ENCODE assay signal across 25 cellular contexts in genomic region chr11:131471976-131472375, GRCh38.
DNase-seq lines count a peak whose midpoint lies in the region; ATAC-seq and TF ChIP-seq lines count a peak whose summit lies in the region.
"Had no signal": no experiment of that assay in that cellular context is flagged by ENCODE, and none has a peak within 500 bp of the region (broad histone marks: within the 10 kb centered on the region; RNA-seq: fewer than 3 reads in every experiment).

No MANE protein-coding gene starts in this region.

- TF ChIP-seq POLR2A in sigmoid colon (IDR thresholded peaks at IDR 0.05), result no peak

- peaks cover 11% of the 10 kb centered on the region for H3K4me1 ChIP-seq in HUES48 (ENCODE audit: control insufficient read depth, insufficient read depth, low read length)
- H3K4me1 ChIP-seq in mesendoderm (ENCODE audit: control insufficient read depth, low read depth, low read length), result peaks cover 20% of the 10 kb centered on the region
- H3K4me1 ChIP-seq in sigmoid colon, result no peaks in the 10 kb centered on the region
- H3K4me1 ChIP-seq: HAP-1 had no signal

- H3K27me3 ChIP-seq in HUES48 (ENCODE audit: control insufficient read depth, insufficient read depth, low read length) (no peaks in the 10 kb centered on the region), mesendoderm (ENCODE audit: insufficient read depth, low read length, poor library complexity) (no peaks in the 10 kb centered on the region), sigmoid colon (no peaks in the 10 kb centered on the region)

- H3K36me3 Mint-ChIP-seq in WTC11, result no peaks in the 10 kb centered on the region
- H3K36me3 Mint-ChIP-seq in activated CD8-positive, alpha-beta memory T cell treated with anti-CD3 and anti-CD28 coated beads, Interleukin-2, amount 10 ng/mL, durations not matched to agents 7 days and 5 days, result no peaks in the 10 kb centered on the region
- H3K36me3 Mint-ChIP-seq: CD8-positive, alpha-beta memory T cell; T-cell had no signal

- H3K36me3 ChIP-seq in HUES48 (ENCODE audit: control insufficient read depth, insufficient read depth, low read length), result no peaks in the 10 kb centered on the region
- H3K36me3 ChIP-seq in mesendoderm (ENCODE audit: control insufficient read depth, insufficient read depth, low read length), result no peaks in the 10 kb centered on the region
- no peaks in the 10 kb centered on the region for H3K36me3 ChIP-seq in sigmoid colon
- H3K36me3 ChIP-seq: HAP-1 had no signal

- no peak overlapping the region for H2AK5ac ChIP-seq in mesendoderm (ENCODE audit: low read length)

- CTCF ChIA-PET in WTC11 (lab: Charles Lee), result interaction anchor here (0.5 to 1.7 kb wide), 5 partner anchors 11 to 407 kb away, joined by 3 to 5 read pairs (median 3); no protein-coding TSS in a partner anchor
- CTCF ChIA-PET in activated CD8-positive, alpha-beta memory T cell treated with anti-CD3 and anti-CD28 coated beads, Interleukin-2, amount 10 ng/mL, durations not matched to agents 7 days and 5 days (lab: Charles Lee), result no interaction called here

- POLR2A ChIA-PET in WTC11 (lab: Charles Lee), result no interaction called here

- H3K27ac ChIP-seq in HUES48 (ENCODE audit: low read depth, low read length) (peak overlapping the region; percentile 32), mesendoderm (ENCODE audit: low read depth, low read length) (no peak overlapping the region), sigmoid colon (no peak overlapping the region)
- H3K27ac ChIP-seq: C4-2B, KMS-11, RWPE1 had no signal

- TF ChIP-seq CTCF in WTC11 (IDR thresholded peaks at IDR 0.05) (no peak), sigmoid colon (IDR thresholded peaks at IDR 0.05) (no peak)

- no CpG with 5 or more reads among the region's 3 CpGs for WGBS in mesendoderm (ENCODE audit: extremely low coverage, insufficient coverage, low lambda C conversion rate)
- WGBS in sigmoid colon, 2 donors, result 9 to 13% methylated on average over 3 of the region's 3 CpGs

- H3K4me3 ChIP-seq in HUES48 (ENCODE audit: low read depth, low read length), result no peak overlapping the region
- H3K4me3 ChIP-seq in mesendoderm (ENCODE audit: low read length), result no peak overlapping the region
- no peak overlapping the region for H3K4me3 ChIP-seq in sigmoid colon
- H3K4me3 ChIP-seq: HAP-1 had no signal

- intact Hi-C loops in sigmoid colon (cut with DNase I), result no loop called here

- H3K18ac ChIP-seq in mesendoderm (ENCODE audit: low read length), result peak overlapping the region; percentile 42

- H3K9me3 ChIP-seq in HUES48 (ENCODE audit: control insufficient read depth, insufficient read depth, low read length) (no peaks in the 10 kb centered on the region), sigmoid colon (no peaks in the 10 kb centered on the region)
- H3K9me3 ChIP-seq: HAP-1 had no signal

- H3K27me3 Mint-ChIP-seq in WTC11 (ENCODE audit: low read depth), result no peaks in the 10 kb centered on the region
- no peaks in the 10 kb centered on the region for H3K27me3 Mint-ChIP-seq in activated CD8-positive, alpha-beta memory T cell treated with anti-CD3 and anti-CD28 coated beads, Interleukin-2, amount 10 ng/mL, durations not matched to agents 7 days and 5 days
- H3K27me3 Mint-ChIP-seq: B cell had no signal

- H3K27ac Mint-ChIP-seq in WTC11, result no peak overlapping the region
- H3K27ac Mint-ChIP-seq in activated CD8-positive, alpha-beta memory T cell treated with anti-CD3 and anti-CD28 coated beads, Interleukin-2, amount 10 ng/mL, durations not matched to agents 7 days and 5 days, result no peak overlapping the region
- H3K27ac Mint-ChIP-seq: B cell; CD8-positive, alpha-beta memory T cell; HFFc6; T-cell had no signal

- H2BK15ac ChIP-seq in mesendoderm (replicated peaks; ENCODE audit: low read depth), result no peak overlapping the region

- H3K4me2 ChIP-seq in mesendoderm (ENCODE audit: low read length), result no peak overlapping the region
- H3K4me2 ChIP-seq: KMS-11 had no signal

- H3K23ac ChIP-seq in mesendoderm (ENCODE audit: low read length), result no peak overlapping the region

- DNase-seq in NCI-H2227 treated with DMSO at 0.1 percent for 48 hours (lab: John Stamatoyannopoulos, UW) (peak; percentile 40), WTC11 (ENCODE audit: low spot score) (no peak), mesendoderm (no peak), NCI-H2196 treated with DMSO at 0.1 percent for 48 hours (lab: John Stamatoyannopoulos, UW; ENCODE audit: unreplicated experiment) (no peak), sigmoid colon (no peak)
- no peak for DNase-seq in activated CD8-positive, alpha-beta memory T cell treated with anti-CD3 and anti-CD28 coated beads, Interleukin-2, amount 10 ng/mL, durations not matched to agents 7 days and 5 days
- DNase-seq: Calu3; CD8-positive, alpha-beta memory T cell; DMS79 treated with DMSO at 0.1 percent for 48 hours; HFFc6; IMR-90; NCI-H1092; NCI-H2029 treated with DMSO at 0.1 percent for 48 hours; NCI-H345; NCI-H510A treated with DMSO at 0.1 percent for 48 hours; NCI-H774; SHP77; T-cell had no signal

- no peak overlapping the region for H2BK5ac ChIP-seq in mesendoderm (ENCODE audit: low read length)

- H3K56ac ChIP-seq in mesendoderm (ENCODE audit: low read length), result no peak overlapping the region

- no peak overlapping the region for H3K9ac ChIP-seq in HUES48 (ENCODE audit: low read depth, low read length)
- H3K9ac ChIP-seq in mesendoderm (ENCODE audit: low read length), result no peak overlapping the region
- H3K9ac ChIP-seq: KMS-11 had no signal

- no peak overlapping the region for H4K8ac ChIP-seq in mesendoderm (ENCODE audit: low read depth, low read length)

- H3K4me3 Mint-ChIP-seq in WTC11, result no peak overlapping the region
- no peak overlapping the region for H3K4me3 Mint-ChIP-seq in activated CD8-positive, alpha-beta memory T cell treated with anti-CD3 and anti-CD28 coated beads, Interleukin-2, amount 10 ng/mL, durations not matched to agents 7 days and 5 days
- H3K4me3 Mint-ChIP-seq: B cell; CD8-positive, alpha-beta memory T cell; HFFc6; T-cell had no signal

- no peaks in the 10 kb centered on the region for H3K79me1 ChIP-seq in mesendoderm (ENCODE audit: low read length)

- no peaks in the 10 kb centered on the region for H3K9me3 Mint-ChIP-seq in WTC11
- H3K9me3 Mint-ChIP-seq in activated CD8-positive, alpha-beta memory T cell treated with anti-CD3 and anti-CD28 coated beads, Interleukin-2, amount 10 ng/mL, durations not matched to agents 7 days and 5 days (ENCODE audit: low read depth), result no peaks in the 10 kb centered on the region
- H3K9me3 Mint-ChIP-seq: HFFc6 had no signal

- H2BK120ac ChIP-seq in mesendoderm (ENCODE audit: low read depth, low read length), result no peak overlapping the region

- H3K79me2 ChIP-seq in mesendoderm (ENCODE audit: control insufficient read depth, insufficient read depth, low read length), result no peaks in the 10 kb centered on the region

- H3K4ac ChIP-seq in mesendoderm (ENCODE audit: low read depth, low read length), result no peak overlapping the region

- no peak for TF ChIP-seq EP300 in sigmoid colon (IDR thresholded peaks at IDR 0.05)

- no peak overlapping the region for H4K5ac ChIP-seq in mesendoderm (ENCODE audit: low read length)

- peak; percentile 40 for ATAC-seq in WTC11
- no peak for ATAC-seq in activated CD8-positive, alpha-beta memory T cell treated with anti-CD3 and anti-CD28 coated beads, Interleukin-2, amount 10 ng/mL, durations not matched to agents 7 days and 5 days
- ATAC-seq: Panc1, T-cell had no signal

- peaks cover 34% of the 10 kb centered on the region for H3K4me1 Mint-ChIP-seq in WTC11
- no peaks in the 10 kb centered on the region for H3K4me1 Mint-ChIP-seq in activated CD8-positive, alpha-beta memory T cell treated with anti-CD3 and anti-CD28 coated beads, Interleukin-2, amount 10 ng/mL, durations not matched to agents 7 days and 5 days
- H3K4me1 Mint-ChIP-seq: B cell; CD8-positive, alpha-beta memory T cell; T-cell had no signal

TF ChIP-seq in WTC11, 78 proteins besides CTCF, POLR2A, EP300 and RAD21 (continues in another document):
- TF ChIP-seq, protein P1, sequence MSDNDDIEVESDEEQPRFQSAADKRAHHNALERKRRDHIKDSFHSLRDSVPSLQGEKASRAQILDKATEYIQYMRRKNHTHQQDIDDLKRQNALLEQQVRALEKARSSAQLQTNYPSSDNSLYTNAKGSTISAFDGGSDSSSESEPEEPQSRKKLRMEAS (CRISPR knock-in tag; IDR thresholded peaks at IDR 0.05), result no peak
- TF ChIP-seq USF1 (CRISPR knock-in tag; IDR thresholded peaks at IDR 0.05) (no peak), HMGA2 (CRISPR knock-in tag; IDR thresholded peaks at IDR 0.05) (no peak), OVOL2 (CRISPR knock-in tag; IDR thresholded peaks at IDR 0.05; ENCODE audit: borderline replicate concordance) (no peak)
- TF ChIP-seq, protein P2, sequence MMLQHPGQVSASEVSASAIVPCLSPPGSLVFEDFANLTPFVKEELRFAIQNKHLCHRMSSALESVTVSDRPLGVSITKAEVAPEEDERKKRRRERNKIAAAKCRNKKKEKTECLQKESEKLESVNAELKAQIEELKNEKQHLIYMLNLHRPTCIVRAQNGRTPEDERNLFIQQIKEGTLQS (CRISPR knock-in tag; conservative IDR thresholded peaks at IDR 0.05), result no peak
